25 cellular contexts compared by ENCODE assay signal in the genomic region with DNA sequence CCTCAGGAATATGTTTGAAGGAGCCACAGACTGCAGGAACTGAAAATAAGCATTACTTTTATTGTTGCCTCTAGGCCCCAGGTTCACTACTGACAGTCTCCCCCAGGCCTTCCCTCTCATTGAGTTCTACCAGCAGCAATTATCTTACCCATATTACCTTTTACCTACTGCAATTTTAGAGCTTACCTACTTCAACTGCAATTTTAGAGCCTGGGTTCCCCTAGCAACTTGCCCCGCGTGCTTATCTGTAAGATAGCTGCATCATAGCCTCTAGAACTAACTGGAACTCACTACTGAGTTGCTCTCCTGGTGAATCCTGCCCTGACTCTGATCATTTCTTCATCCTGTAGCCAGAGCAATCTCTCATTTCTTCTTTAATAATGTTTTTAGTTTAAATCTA.
"Had no signal": no experiment of that assay in that cellular context is flagged by ENCODE, and none has a peak within 500 bp of the region (broad histone marks: within the 10 kb centered on the region; RNA-seq: fewer than 3 reads in every experiment).

No MANE protein-coding gene starts in this region.

- H3K9me3 ChIP-seq: stomach, suprapubic skin, testis, thoracic aorta, thyroid gland, tibial artery, transverse colon, upper lobe of left lung, upper lobe of right lung, uterus, vagina had no signal

- ATAC-seq: stimulated activated effector memory CD8-positive, alpha-beta T cell treated with anti-CD3 and anti-CD28 coated beads, Interleukin-12 subunit alpha, Interleukin-12 subunit beta, amount 100 ng/mL, for 72 hours; stimulated activated memory B cell treated with anti-CD40 and anti-IgM and Interleukin-4, amounts not matched to agents 10 μg/mL and 1 μg/mL and 100 μg/mL, for 72 hours; stimulated activated naive B cell treated with anti-CD40 and anti-IgM and Interleukin-4, amounts not matched to agents 10 μg/mL and 1 μg/mL and 100 μg/mL, for 72 hours; stimulated activated naive CD8-positive, alpha-beta T cell treated with anti-CD3 and anti-CD28 coated beads, Interleukin-15, amount 100 ng/mL, for 72 hours; stimulated activated naive CD8-positive, alpha-beta T cell treated with anti-CD3 and anti-CD28 coated beads, Interleukin-15, Interleukin-2, amounts not matched to agents 100 U/mL and 50 U/mL, for 24 hours; upper lobe of right lung had no signal

- H3K4me3 ChIP-seq: stomach, suprapubic skin, testis, thoracic aorta, thyroid gland, tibial artery, tibial nerve, transverse colon, upper lobe of left lung, upper lobe of right lung, uterus, vagina had no signal

- H3K36me3 ChIP-seq: stomach, suprapubic skin, thoracic aorta, thyroid gland, tibial artery, transverse colon, upper lobe of left lung, upper lobe of right lung, uterus, vagina had no signal

- H3K27ac ChIP-seq: stomach, suprapubic skin, testis, thoracic aorta, thyroid gland, tibial artery, tibial nerve, transverse colon, upper lobe of left lung, upper lobe of right lung, uterus, vagina had no signal

- H3K4me1 ChIP-seq: stomach, suprapubic skin, testis, thyroid gland, tibial artery, tibial nerve, transverse colon, upper lobe of left lung, upper lobe of right lung, uterus, vagina had no signal

- H3K27me3 ChIP-seq: stomach, suprapubic skin, testis, thyroid gland, tibial artery, tibial nerve, transverse colon, upper lobe of left lung, upper lobe of right lung, uterus, vagina had no signal

- DNase-seq: stimulated activated CD4-positive, alpha-beta T cell treated with anti-CD3 and anti-CD28 coated beads, Interleukin-2, amount 100 ng/mL, for 48 hours; stimulated activated CD4-positive, alpha-beta T cell treated with anti-CD3 and anti-CD28 coated beads, Interleukin-4, amount 100 ng/mL, for 1 hour; stimulated activated CD4-positive, alpha-beta T cell treated with anti-CD3 and anti-CD28 coated beads, Interleukin-4, amount 100 ng/mL, for 24 hours; stimulated activated CD4-positive, alpha-beta T cell treated with anti-CD3 and anti-CD28 coated beads, Interleukin-4, amount 100 ng/mL, for 4 hours; stimulated activated CD8-positive, alpha-beta memory T cell treated with anti-CD3 and anti-CD28 coated beads, Interleukin-4, amount 100 ng/mL, for 48 hours; stimulated activated naive B cell treated with anti-CD40 and anti-IgM and Interleukin-4, amounts not matched to agents 10 μg/mL and 1 μg/mL and 100 μg/mL, for 72 hours; stimulated activated naive CD4-positive, alpha-beta T cell; stimulated activated naive CD4-positive, alpha-beta T cell treated with Interleukin-2 at 50 U/mL for 16 hours; stimulated activated naive CD8-positive, alpha-beta T cell treated with anti-CD3 and anti-CD28 coated beads, Interleukin-15, amount 100 ng/mL, for 72 hours; stimulated activated naive CD8-positive, alpha-beta T cell treated with anti-CD3 and anti-CD28 coated beads, Interleukin-15, Interleukin-2, amounts not matched to agents 100 U/mL and 50 U/mL, for 24 hours; stomach; substantia nigra; testis; thyroid gland; tibial artery; transverse colon; upper lobe of left lung; upper lobe of right lung; uterus had no signal
